9 cellular contexts compared by ENCODE assay signal in the genomic region with DNA sequence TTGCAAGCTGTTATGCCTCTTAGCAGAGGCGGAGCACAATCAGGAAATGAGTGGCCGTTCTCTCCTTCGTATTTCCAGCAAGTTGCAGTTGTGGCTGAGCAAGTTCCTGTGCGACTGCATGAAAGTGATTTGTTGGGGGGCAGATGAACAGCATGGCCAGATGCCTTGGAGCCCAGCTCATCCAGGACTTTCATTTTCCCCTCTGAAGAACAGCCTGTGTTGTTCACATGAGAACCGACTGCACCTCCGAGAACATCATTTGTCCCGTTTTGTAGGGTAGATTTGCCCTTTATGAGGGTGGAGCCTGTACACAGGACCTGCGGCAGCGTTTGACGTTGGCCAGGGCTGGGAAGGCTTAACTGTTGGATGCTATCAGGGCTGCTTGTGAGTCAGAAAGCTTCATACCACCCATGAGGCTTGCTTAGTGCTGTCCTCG. TPM values are rescaled to one million over a fixed set of nuclear protein-coding genes. Genes with fewer than 3 reads are reported as not detected.
A peak's percentile ranks its signal among the peaks of the same experiment; 100 is the strongest.
DNase-seq lines count a peak whose midpoint lies in the region; ATAC-seq and TF ChIP-seq lines count a peak whose summit lies in the region.
"Had no signal": no experiment of that assay in that cellular context is flagged by ENCODE, and none has a peak within 500 bp of the region (broad histone marks: within the 10 kb centered on the region; RNA-seq: fewer than 3 reads in every experiment).

No MANE protein-coding gene starts in this region.

- peaks cover 23% of the 10 kb centered on the region; the same call in 1 of the 2 replicates for H4K20me1 ChIP-seq in GM23248 (ENCODE audit: insufficient read depth)

- H3K9me2 ChIP-seq in GM23248 (ENCODE audit: insufficient read depth) = no peaks in the 10 kb centered on the region

- WGBS in GM23248 (ENCODE audit: low coverage in 1 of 2, low lambda C conversion rate in 2 of 2, missing lambda C conversion rate in 2 of 2), 2 experiments = 0 to 2% methylated on average over 11 of the region's 11 CpGs

- H3K4me3 Mint-ChIP-seq in nephron = peak overlapping the region in 1 of 3 experiments; percentile 32

- H3K36me3 ChIP-seq in GM23248 (ENCODE audit: low read depth) = no peaks in the 10 kb centered on the region
- H3K36me3 ChIP-seq: ovary had no signal

- ATAC-seq in HG02571 (IDR thresholded peaks at IDR 0.05; ENCODE audit: unreplicated experiment) (no peak), GM18517 (IDR thresholded peaks at IDR 0.05; ENCODE audit: unreplicated experiment) (no peak), GM21390 (IDR thresholded peaks at IDR 0.05; ENCODE audit: unreplicated experiment) (no peak)

- H3K4me1 Mint-ChIP-seq in nephron = peaks cover 51% of the 10 kb centered on the region

- H3K9me3 Mint-ChIP-seq in nephron = no peaks in the 10 kb centered on the region

- H3K4me3 ChIP-seq in GM23248 = peak overlapping the region; percentile 93
- H3K4me3 ChIP-seq: ovary had no signal

- peaks cover 64% of the 10 kb centered on the region for H3F3A ChIP-seq in GM23248 (ENCODE audit: insufficient read depth)

- H2AFZ ChIP-seq in GM23248 = 0 out of 2 replicates have a peak overlapping the region, but pooled peaks have one; percentile 12

- H3K27me3 ChIP-seq in GM23248 (replicated peaks; ENCODE audit: insufficient read depth) = no peaks in the 10 kb centered on the region
- H3K27me3 ChIP-seq: ovary had no signal

- H3K27me3 Mint-ChIP-seq in nephron (ENCODE audit: low read depth) = no peaks in the 10 kb centered on the region

- H3K9me3 ChIP-seq in GM23248 (ENCODE audit: low read depth) = no peaks in the 10 kb centered on the region
- H3K9me3 ChIP-seq: ovary had no signal

- in situ Hi-C loops in GM23248 (cut with MboI) = no loop called here

- H3K4me1 ChIP-seq in GM23248 (ENCODE audit: insufficient read depth) = peaks cover 57% of the 10 kb centered on the region

- H3K27ac ChIP-seq in GM23248 = peak overlapping the region; percentile 95
- H3K27ac ChIP-seq: ovary had no signal

- DNase-seq in GM23248 (peak; percentile 94), dedifferentiated amniotic fluid mesenchymal stem cell (ENCODE audit: extremely low spot score) (peak; percentile 28), LoVo (ENCODE audit: low spot score) (no peak)
- DNase-seq in activated CD4-positive, alpha-beta T cell treated with anti-CD3 and anti-CD28 coated beads for 48 hours = peak; percentile 78

- H3K27ac Mint-ChIP-seq in nephron = peak overlapping the region in 2 of 3 experiments; percentile 4 to 19

- peak overlapping the region; percentile 98 for H3K9ac ChIP-seq in GM23248

- peaks cover 15% of the 10 kb centered on the region for H3K36me3 Mint-ChIP-seq in nephron (ENCODE audit: low read depth)

- TF ChIP-seq CTCF in nephron (IDR thresholded peaks at IDR 0.05; ENCODE audit: unreplicated experiment in 3 of 3) = no peak

- peak overlapping the region; percentile 99 for H3K4me2 ChIP-seq in GM23248 (ENCODE audit: unreplicated experiment)

- peaks cover 85% of the 10 kb centered on the region for H3K79me2 ChIP-seq in GM23248 (ENCODE audit: insufficient read depth)

RNA-seq across cellular contexts. Expression of a gene that starts 4.4 kb away (rescaled TPM):
- 18.1 and 20.0 TPM in 2 replicates for total RNA-seq in GM23248 (2014; rRNA removed; shearing (Covaris generic))
- polyA plus RNA-seq in GM23248 (2016; fragmentation: Nextera tagmentation; extraction: Ambion mirVana) = 88.2 and 99.5 TPM in 2 replicates

RNA-seq across cellular contexts. Expression of a gene that starts 58.8 kb away (rescaled TPM):
- 34.7 and 43.6 TPM in 2 replicates for total RNA-seq in GM23248 (2014; rRNA removed; shearing (Covaris generic))
- polyA plus RNA-seq in GM23248 (2016; fragmentation: Nextera tagmentation; extraction: Ambion mirVana) = 21.2 and 24.1 TPM in 2 replicates
